2 cellular contexts compared by ENCODE assay signal in the genomic region with DNA sequence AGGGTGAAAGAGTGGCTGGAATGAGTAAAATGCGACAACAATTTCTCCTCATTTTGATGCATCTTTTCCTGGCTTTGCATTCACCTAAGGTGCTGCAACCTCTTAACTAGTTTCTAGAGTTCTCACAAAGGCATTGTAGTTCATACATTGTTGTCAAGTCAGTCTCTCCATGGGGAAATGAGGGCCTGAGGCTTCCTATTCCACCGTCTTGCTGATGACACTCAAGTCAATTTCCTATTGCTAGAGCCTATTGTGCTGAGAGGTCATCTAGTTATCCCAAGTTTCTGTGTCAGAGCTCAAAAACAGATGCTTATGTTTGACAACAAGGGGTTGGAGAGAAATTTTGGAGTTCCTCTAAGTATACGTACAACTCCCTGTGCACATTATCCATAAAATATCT.
TF ChIP-seq lines count a peak whose summit lies in the region.

No MANE protein-coding gene starts in this region.

TF ChIP-seq in GM23338, 12 proteins besides CTCF, POLR2A, EP300 and RAD21:
- TF ChIP-seq REST (IDR thresholded peaks at IDR 0.05; ENCODE audit: unreplicated experiment) = no peak

TF ChIP-seq in GM12878, 131 proteins besides CTCF, POLR2A, EP300 and RAD21:
- TF ChIP-seq ZNF384 (IDR thresholded peaks at IDR 0.05; ENCODE audit: borderline replicate concordance, low read depth, low read length) (no peak), SMAD1 (IDR thresholded peaks at IDR 0.05; ENCODE audit: low read depth, partially characterized antibody) (no peak)
TF ChIP-seq in GM12878: peak in this region for 0.
